In the genomic region with DNA sequence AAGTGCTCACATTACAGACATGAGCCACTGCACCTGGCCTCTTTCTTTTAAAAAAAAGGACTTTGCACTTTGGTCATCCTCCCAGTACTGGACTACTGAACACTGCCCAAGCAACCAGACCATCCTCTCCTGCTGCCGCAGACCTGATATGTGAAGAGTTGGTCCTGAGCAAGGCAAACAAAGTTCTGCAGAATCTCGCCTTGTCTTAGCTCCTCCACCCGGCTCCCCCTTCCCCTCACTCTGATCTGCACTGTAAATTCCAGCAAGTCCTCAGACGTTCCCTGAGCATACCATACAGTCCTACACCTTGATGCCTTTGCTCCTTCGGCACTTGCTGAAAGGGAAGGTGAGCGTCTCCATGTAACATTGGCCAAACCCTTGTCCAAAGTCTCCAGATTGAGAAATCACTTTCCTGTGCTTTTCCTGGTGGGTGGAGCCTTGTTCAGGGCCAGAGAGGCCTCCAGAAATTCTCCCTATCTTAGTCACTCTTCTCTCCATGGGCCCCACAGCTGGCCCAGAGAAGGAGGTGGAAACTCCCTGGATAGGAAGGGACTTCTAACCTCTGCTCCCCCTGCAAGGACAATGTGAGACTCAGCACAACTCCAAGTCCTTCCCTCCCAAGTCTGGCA, we compare ENCODE assay signal across 1 cellular context.
TF ChIP-seq lines count a peak whose summit lies in the region.

No MANE protein-coding gene starts in this region.

TF ChIP-seq in HepG2, 621 proteins besides CTCF, POLR2A, EP300 and RAD21 (continued from another document):
- TF ChIP-seq, protein P1, sequence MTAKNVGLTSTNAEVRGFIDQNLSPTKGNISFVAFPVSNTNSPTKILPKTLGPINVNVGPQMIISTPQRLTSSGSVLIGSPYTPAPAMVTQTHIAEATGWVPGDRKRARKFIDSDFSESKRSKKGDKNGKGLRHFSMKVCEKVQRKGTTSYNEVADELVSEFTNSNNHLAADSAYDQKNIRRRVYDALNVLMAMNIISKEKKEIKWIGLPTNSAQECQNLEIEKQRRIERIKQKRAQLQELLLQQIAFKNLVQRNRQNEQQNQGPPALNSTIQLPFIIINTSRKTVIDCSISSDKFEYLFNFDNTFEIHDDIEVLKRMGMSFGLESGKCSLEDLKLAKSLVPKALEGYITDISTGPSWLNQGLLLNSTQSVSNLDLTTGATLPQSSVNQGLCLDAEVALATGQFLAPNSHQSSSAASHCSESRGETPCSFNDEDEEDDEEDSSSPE (CRISPR knock-in tag; IDR thresholded peaks at IDR 0.05), result no peak
- TF ChIP-seq HDAC1 (CRISPR knock-in tag; IDR thresholded peaks at IDR 0.05), result peak; percentile 55
- no peak for TF ChIP-seq SP4 (CRISPR knock-in tag; IDR thresholded peaks at IDR 0.05)
- TF ChIP-seq, protein P2, sequence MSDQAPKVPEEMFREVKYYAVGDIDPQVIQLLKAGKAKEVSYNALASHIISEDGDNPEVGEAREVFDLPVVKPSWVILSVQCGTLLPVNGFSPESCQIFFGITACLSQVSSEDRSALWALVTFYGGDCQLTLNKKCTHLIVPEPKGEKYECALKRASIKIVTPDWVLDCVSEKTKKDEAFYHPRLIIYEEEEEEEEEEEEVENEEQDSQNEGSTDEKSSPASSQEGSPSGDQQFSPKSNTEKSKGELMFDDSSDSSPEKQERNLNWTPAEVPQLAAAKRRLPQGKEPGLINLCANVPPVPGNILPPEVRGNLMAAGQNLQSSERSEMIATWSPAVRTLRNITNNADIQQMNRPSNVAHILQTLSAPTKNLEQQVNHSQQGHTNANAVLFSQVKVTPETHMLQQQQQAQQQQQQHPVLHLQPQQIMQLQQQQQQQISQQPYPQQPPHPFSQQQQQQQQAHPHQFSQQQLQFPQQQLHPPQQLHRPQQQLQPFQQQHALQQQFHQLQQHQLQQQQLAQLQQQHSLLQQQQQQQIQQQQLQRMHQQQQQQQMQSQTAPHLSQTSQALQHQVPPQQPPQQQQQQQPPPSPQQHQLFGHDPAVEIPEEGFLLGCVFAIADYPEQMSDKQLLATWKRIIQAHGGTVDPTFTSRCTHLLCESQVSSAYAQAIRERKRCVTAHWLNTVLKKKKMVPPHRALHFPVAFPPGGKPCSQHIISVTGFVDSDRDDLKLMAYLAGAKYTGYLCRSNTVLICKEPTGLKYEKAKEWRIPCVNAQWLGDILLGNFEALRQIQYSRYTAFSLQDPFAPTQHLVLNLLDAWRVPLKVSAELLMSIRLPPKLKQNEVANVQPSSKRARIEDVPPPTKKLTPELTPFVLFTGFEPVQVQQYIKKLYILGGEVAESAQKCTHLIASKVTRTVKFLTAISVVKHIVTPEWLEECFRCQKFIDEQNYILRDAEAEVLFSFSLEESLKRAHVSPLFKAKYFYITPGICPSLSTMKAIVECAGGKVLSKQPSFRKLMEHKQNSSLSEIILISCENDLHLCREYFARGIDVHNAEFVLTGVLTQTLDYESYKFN (CRISPR knock-in tag; conservative IDR thresholded peaks at IDR 0.05), result peak; percentile 85
- TF ChIP-seq ZC3H13 (CRISPR knock-in tag; IDR thresholded peaks at IDR 0.05), result no peak
- TF ChIP-seq ZFY (CRISPR knock-in tag; IDR thresholded peaks at IDR 0.05), result peak; percentile 42; the same call in 1 of the 2 replicates
- no peak for TF ChIP-seq SRSF4 (IDR thresholded peaks at IDR 0.05; ENCODE audit: low read depth, low read length, poor library complexity, severe bottlenecking)
- TF ChIP-seq THYN1 (CRISPR knock-in tag; IDR thresholded peaks at IDR 0.05; ENCODE audit: borderline replicate concordance, low read depth), result no peak
- no peak for TF ChIP-seq U2AF2 (IDR thresholded peaks at IDR 0.05; ENCODE audit: low read depth, low read length)
- TF ChIP-seq ZNF792 (CRISPR knock-in tag; IDR thresholded peaks at IDR 0.05), result no peak
- no peak for TF ChIP-seq RFXANK (CRISPR knock-in tag; IDR thresholded peaks at IDR 0.05)
- no peak for TF ChIP-seq ELF4 (CRISPR knock-in tag; IDR thresholded peaks at IDR 0.05; ENCODE audit: borderline replicate concordance)
- TF ChIP-seq ARNT (IDR thresholded peaks at IDR 0.05), result no peak
- 0 out of 2 replicates have a peak, but pooled peaks have one; percentile 60 for TF ChIP-seq NCOA1 (CRISPR knock-in tag; IDR thresholded peaks at IDR 0.05)
- no peak for TF ChIP-seq FIP1L1 (IDR thresholded peaks at IDR 0.05; ENCODE audit: borderline replicate concordance, insufficient read depth, low read depth, low read length)
- no peak for TF ChIP-seq ZNF337 (CRISPR knock-in tag; IDR thresholded peaks at IDR 0.05; ENCODE audit: borderline replicate concordance, low read depth)
- peak; percentile 80 for TF ChIP-seq ZNF501 (CRISPR knock-in tag; IDR thresholded peaks at IDR 0.05)
- TF ChIP-seq, protein P3, sequence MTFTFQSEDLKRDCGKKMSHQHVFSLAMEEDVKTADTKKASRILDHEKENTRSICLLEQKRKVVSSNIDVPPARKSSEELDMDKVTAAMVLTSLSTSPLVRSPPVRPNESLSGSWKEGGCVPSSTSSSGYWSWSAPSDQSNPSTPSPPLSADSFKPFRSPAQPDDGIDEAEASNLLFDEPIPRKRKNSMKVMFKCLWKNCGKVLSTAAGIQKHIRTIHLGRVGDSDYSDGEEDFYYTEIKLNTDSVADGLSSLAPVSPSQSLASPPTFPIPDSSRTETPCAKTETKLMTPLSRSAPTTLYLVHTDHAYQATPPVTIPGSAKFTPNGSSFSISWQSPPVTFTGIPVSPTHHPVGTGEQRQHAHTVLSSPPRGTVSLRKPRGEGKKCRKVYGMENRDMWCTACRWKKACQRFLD (CRISPR knock-in tag; IDR thresholded peaks at IDR 0.05; ENCODE audit: borderline replicate concordance), result no peak
- TF ChIP-seq, protein P4, sequence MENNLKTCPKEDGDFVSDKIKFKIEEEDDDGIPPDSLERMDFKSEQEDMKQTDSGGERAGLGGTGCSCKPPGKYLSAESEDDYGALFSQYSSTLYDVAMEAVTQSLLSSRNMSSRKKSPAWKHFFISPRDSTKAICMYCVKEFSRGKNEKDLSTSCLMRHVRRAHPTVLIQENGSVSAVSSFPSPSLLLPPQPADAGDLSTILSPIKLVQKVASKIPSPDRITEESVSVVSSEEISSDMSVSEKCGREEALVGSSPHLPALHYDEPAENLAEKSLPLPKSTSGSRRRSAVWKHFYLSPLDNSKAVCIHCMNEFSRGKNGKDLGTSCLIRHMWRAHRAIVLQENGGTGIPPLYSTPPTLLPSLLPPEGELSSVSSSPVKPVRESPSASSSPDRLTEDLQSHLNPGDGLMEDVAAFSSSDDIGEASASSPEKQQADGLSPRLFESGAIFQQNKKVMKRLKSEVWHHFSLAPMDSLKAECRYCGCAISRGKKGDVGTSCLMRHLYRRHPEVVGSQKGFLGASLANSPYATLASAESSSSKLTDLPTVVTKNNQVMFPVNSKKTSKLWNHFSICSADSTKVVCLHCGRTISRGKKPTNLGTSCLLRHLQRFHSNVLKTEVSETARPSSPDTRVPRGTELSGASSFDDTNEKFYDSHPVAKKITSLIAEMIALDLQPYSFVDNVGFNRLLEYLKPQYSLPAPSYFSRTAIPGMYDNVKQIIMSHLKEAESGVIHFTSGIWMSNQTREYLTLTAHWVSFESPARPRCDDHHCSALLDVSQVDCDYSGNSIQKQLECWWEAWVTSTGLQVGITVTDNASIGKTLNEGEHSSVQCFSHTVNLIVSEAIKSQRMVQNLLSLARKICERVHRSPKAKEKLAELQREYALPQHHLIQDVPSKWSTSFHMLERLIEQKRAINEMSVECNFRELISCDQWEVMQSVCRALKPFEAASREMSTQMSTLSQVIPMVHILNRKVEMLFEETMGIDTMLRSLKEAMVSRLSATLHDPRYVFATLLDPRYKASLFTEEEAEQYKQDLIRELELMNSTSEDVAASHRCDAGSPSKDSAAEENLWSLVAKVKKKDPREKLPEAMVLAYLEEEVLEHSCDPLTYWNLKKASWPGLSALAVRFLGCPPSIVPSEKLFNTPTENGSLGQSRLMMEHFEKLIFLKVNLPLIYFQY (CRISPR knock-in tag; IDR thresholded peaks at IDR 0.05; ENCODE audit: borderline replicate concordance), result 0 out of 2 replicates have a peak, but pooled peaks have one; percentile 7
- TF ChIP-seq KLF15 (CRISPR knock-in tag; IDR thresholded peaks at IDR 0.05; ENCODE audit: borderline replicate concordance), result no peak
- peak; percentile 90 for TF ChIP-seq ELF3 (CRISPR knock-in tag; IDR thresholded peaks at IDR 0.05)
- TF ChIP-seq PAX8 (CRISPR knock-in tag; IDR thresholded peaks at IDR 0.05; ENCODE audit: borderline replicate concordance), result no peak
- no peak for TF ChIP-seq GABPA (IDR thresholded peaks at IDR 0.05; ENCODE audit: low read depth, low read length)
- no peak for TF ChIP-seq GABPA (CRISPR knock-in tag; IDR thresholded peaks at IDR 0.05; ENCODE audit: low read depth)
- no peak for TF ChIP-seq RCOR2 (CRISPR knock-in tag; IDR thresholded peaks at IDR 0.05)
- no peak for TF ChIP-seq ZNF775 (CRISPR knock-in tag; IDR thresholded peaks at IDR 0.05; ENCODE audit: borderline replicate concordance)
- TF ChIP-seq TBL1XR1 (IDR thresholded peaks at IDR 0.05; ENCODE audit: borderline replicate concordance, low read length, partially characterized antibody), result no peak
- TF ChIP-seq TCF12 (IDR thresholded peaks at IDR 0.05), result no peak
- no peak for TF ChIP-seq TCF12 (CRISPR knock-in tag; IDR thresholded peaks at IDR 0.05)
- TF ChIP-seq SALL2 (CRISPR knock-in tag; IDR thresholded peaks at IDR 0.05), result no peak; the same call in 1 of the 2 replicates
- TF ChIP-seq CEBPB (IDR thresholded peaks at IDR 0.05; ENCODE audit: borderline replicate concordance, low read depth, low read length), result peak; percentile 88
- TF ChIP-seq, protein P5, sequence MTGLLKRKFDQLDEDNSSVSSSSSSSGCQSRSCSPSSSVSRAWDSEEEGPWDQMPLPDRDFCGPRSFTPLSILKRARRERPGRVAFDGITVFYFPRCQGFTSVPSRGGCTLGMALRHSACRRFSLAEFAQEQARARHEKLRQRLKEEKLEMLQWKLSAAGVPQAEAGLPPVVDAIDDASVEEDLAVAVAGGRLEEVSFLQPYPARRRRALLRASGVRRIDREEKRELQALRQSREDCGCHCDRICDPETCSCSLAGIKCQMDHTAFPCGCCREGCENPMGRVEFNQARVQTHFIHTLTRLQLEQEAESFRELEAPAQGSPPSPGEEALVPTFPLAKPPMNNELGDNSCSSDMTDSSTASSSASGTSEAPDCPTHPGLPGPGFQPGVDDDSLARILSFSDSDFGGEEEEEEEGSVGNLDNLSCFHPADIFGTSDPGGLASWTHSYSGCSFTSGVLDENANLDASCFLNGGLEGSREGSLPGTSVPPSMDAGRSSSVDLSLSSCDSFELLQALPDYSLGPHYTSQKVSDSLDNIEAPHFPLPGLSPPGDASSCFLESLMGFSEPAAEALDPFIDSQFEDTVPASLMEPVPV (CRISPR knock-in tag; IDR thresholded peaks at IDR 0.05), result no peak
- peak; percentile 64; the same call in 1 of the 2 replicates for TF ChIP-seq ETV5 (CRISPR knock-in tag; IDR thresholded peaks at IDR 0.05; ENCODE audit: borderline replicate concordance)
- TF ChIP-seq KMT2B (CRISPR knock-in tag; IDR thresholded peaks at IDR 0.05), result no peak
- TF ChIP-seq PHF20 (CRISPR knock-in tag; IDR thresholded peaks at IDR 0.05), result no peak
- TF ChIP-seq, protein P6, sequence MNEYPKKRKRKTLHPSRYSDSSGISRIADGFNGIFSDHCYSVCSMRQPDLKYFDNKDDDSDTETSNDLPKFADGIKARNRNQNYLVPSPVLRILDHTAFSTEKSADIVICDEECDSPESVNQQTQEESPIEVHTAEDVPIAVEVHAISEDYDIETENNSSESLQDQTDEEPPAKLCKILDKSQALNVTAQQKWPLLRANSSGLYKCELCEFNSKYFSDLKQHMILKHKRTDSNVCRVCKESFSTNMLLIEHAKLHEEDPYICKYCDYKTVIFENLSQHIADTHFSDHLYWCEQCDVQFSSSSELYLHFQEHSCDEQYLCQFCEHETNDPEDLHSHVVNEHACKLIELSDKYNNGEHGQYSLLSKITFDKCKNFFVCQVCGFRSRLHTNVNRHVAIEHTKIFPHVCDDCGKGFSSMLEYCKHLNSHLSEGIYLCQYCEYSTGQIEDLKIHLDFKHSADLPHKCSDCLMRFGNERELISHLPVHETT (CRISPR knock-in tag; conservative IDR thresholded peaks at IDR 0.05), result 0 out of 2 replicates have a peak, but pooled peaks have one; percentile 47
- no peak; the same call in 1 of the 2 replicates for TF ChIP-seq SNAI1 (CRISPR knock-in tag; IDR thresholded peaks at IDR 0.05; ENCODE audit: borderline replicate concordance)
- no peak for TF ChIP-seq SIN3A (IDR thresholded peaks at IDR 0.05; ENCODE audit: borderline replicate concordance, low read depth, low read length)
- TF ChIP-seq ZNF780A (CRISPR knock-in tag; IDR thresholded peaks at IDR 0.05), result no peak
- TF ChIP-seq ZNF431 (CRISPR knock-in tag; IDR thresholded peaks at IDR 0.05; ENCODE audit: borderline replicate concordance, low read depth), result no peak
- no peak for TF ChIP-seq ZNF772 (CRISPR knock-in tag; IDR thresholded peaks at IDR 0.05)
- no peak for TF ChIP-seq PTBP1 (IDR thresholded peaks at IDR 0.05; ENCODE audit: low read depth, low read length, poor library complexity, severe bottlenecking)
